8 cellular contexts compared by ENCODE assay signal in the genomic region with DNA sequence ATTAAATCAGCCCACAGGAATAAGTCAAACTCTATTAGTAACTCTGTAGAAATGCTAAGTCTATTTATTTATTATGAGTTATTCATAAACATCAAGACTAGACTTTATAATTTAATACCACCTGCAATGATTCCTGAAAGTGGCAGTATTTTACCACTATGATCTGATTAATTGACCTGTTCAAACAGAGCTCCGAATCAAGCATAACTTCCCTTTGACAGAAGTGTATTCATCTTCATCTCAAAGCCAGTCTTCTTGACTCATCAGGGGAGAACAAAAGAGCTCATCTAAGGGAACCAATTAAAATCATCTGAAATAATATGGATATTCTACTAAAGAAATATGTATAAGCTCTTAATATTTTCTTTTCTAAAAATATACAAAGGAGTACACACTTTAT.
"Had no signal": no experiment of that assay in that cellular context is flagged by ENCODE, and none has a peak within 500 bp of the region (broad histone marks: within the 10 kb centered on the region; RNA-seq: fewer than 3 reads in every experiment).

No MANE protein-coding gene starts in this region.

- FAIRE-seq: H1, H54, HepG2 had no signal

- DNase-seq: H9, HCEC 1CT, KBM-7 had no signal

- ATAC-seq: GM23338, HepG2 had no signal

- H3K27ac ChIP-seq: HL-60 had no signal

- H3K4me3 ChIP-seq: GM23338 had no signal
